Comparison of ENCODE assay signal across 19 cellular contexts in the genomic region with DNA sequence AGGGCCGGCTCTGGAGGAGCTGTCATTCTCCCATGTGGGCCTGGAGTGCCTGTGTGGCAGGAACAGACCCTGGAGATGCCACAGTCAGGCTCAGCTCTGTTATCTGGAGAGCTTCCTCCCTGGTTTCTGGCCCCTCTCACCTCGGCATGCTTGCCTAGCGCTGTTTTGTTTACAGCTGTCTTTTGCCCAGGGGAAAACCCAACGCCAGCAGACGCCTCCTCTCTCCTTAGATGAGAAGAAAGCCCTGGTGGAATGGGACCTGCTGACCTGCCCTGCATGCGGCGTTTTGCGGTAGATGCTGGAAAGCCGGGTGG.
"Had no signal": no experiment of that assay in that cellular context is flagged by ENCODE, and none has a peak within 500 bp of the region (broad histone marks: within the 10 kb centered on the region; RNA-seq: fewer than 3 reads in every experiment).

No MANE protein-coding gene starts in this region.

- H3K4me3 ChIP-seq: gastroesophageal sphincter, stomach, thoracic aorta had no signal

- H3K27ac ChIP-seq: epithelial cell of prostate, gastroesophageal sphincter, stomach, thoracic aorta had no signal

- H3K4me1 Mint-ChIP-seq: activated naive CD4-positive, alpha-beta T cell treated with anti-CD3 and anti-CD28 coated beads, Interleukin-2, amount 10 ng/mL, durations not matched to agents 7 days and 5 days; activated T-helper 17 cell treated with anti-CD3 and anti-CD28 coated beads, Interleukin-2, amount 50 U/mL, for 72 hours; immature natural killer cell had no signal

- H3K9me3 Mint-ChIP-seq: activated CD4-positive, alpha-beta T cell treated with anti-CD3 and anti-CD28 coated beads, Interleukin-2, amount 10 ng/mL, durations not matched to agents 24 days and 14 days; activated naive CD4-positive, alpha-beta T cell treated with anti-CD3 and anti-CD28 coated beads, Interleukin-2, amount 10 ng/mL, durations not matched to agents 7 days and 5 days; activated T-helper 17 cell treated with anti-CD3 and anti-CD28 coated beads, Interleukin-2, amount 50 U/mL, for 72 hours; effector memory CD8-positive, alpha-beta T cell; immature natural killer cell; WTC11 had no signal

- H3K4me3 Mint-ChIP-seq: activated CD4-positive, alpha-beta T cell treated with anti-CD3 and anti-CD28 coated beads, Interleukin-2, amount 10 ng/mL, durations not matched to agents 24 days and 14 days; activated naive CD4-positive, alpha-beta T cell treated with anti-CD3 and anti-CD28 coated beads, Interleukin-2, amount 10 ng/mL, durations not matched to agents 7 days and 5 days; activated T-helper 17 cell treated with anti-CD3 and anti-CD28 coated beads, Interleukin-2, amount 50 U/mL, for 72 hours; effector memory CD8-positive, alpha-beta T cell; immature natural killer cell; nephron; T-helper 17 cell; WTC11 had no signal

- H3K36me3 Mint-ChIP-seq: activated naive CD4-positive, alpha-beta T cell treated with anti-CD3 and anti-CD28 coated beads, Interleukin-2, amount 10 ng/mL, durations not matched to agents 7 days and 5 days; immature natural killer cell; WTC11 had no signal

- H3K36me3 ChIP-seq: gastroesophageal sphincter, stomach, thoracic aorta had no signal

- DNase-seq: activated CD4-positive, alpha-beta T cell treated with anti-CD3 and anti-CD28 coated beads, Interleukin-2, amount 10 ng/mL, durations not matched to agents 24 days and 14 days; activated CD8-positive, alpha-beta memory T cell treated with anti-CD3 and anti-CD28 coated beads for 24 hours; activated naive CD4-positive, alpha-beta T cell treated with anti-CD3 and anti-CD28 coated beads, Interleukin-2, amount 10 ng/mL, durations not matched to agents 7 days and 5 days; activated T-cell treated with anti-CD3 and anti-CD28 coated beads for 4 hours; caudate nucleus; cortex of kidney; effector memory CD8-positive, alpha-beta T cell; immature natural killer cell; mesendoderm; stimulated activated CD4-positive, alpha-beta T cell treated with anti-CD3 and anti-CD28 coated beads, Interleukin-15, amount 100 ng/mL, for 24 hours; stimulated activated CD4-positive, alpha-beta T cell treated with anti-CD3 and anti-CD28 coated beads, Interleukin-4, amount 100 ng/mL, for 4 hours; stomach; T-helper 17 cell had no signal

- H3K9me3 ChIP-seq: gastroesophageal sphincter, stomach, thoracic aorta had no signal

- ATAC-seq: activated T-helper 17 cell treated with anti-CD3 and anti-CD28 coated beads, Interleukin-2, amount 50 U/mL, for 72 hours; effector memory CD8-positive, alpha-beta T cell; gastroesophageal sphincter; T-helper 17 cell; WTC11 had no signal

- H3K27ac Mint-ChIP-seq: activated CD4-positive, alpha-beta T cell treated with anti-CD3 and anti-CD28 coated beads, Interleukin-2, amount 10 ng/mL, durations not matched to agents 24 days and 14 days; activated T-helper 17 cell treated with anti-CD3 and anti-CD28 coated beads, Interleukin-2, amount 50 U/mL, for 72 hours; effector memory CD8-positive, alpha-beta T cell; immature natural killer cell; nephron; T-helper 17 cell; WTC11 had no signal
